ENCODE assay signal across 1 cellular context in genomic region chr3:39013921-39014509, GRCh38.
A peak's percentile ranks its signal among the peaks of the same experiment; 100 is the strongest.
TF ChIP-seq lines count a peak whose summit lies in the region.

No MANE protein-coding gene starts in this region.

TF ChIP-seq in HepG2, 621 proteins besides CTCF, POLR2A, EP300 and RAD21 (continued from another document):
- TF ChIP-seq HOMEZ (CRISPR knock-in tag; IDR thresholded peaks at IDR 0.05; ENCODE audit: low read depth): 0 out of 2 replicates have a peak, but pooled peaks have one; percentile 37
- no peak for TF ChIP-seq HNRNPK (IDR thresholded peaks at IDR 0.05; ENCODE audit: low read depth, low read length, poor library complexity, severe bottlenecking)
- TF ChIP-seq SOX5 (CRISPR knock-in tag; IDR thresholded peaks at IDR 0.05; ENCODE audit: borderline replicate concordance): peak; percentile 80
- TF ChIP-seq ZNF746 (CRISPR knock-in tag; IDR thresholded peaks at IDR 0.05): no peak
- peak; percentile 66; the same call in 1 of the 2 replicates for TF ChIP-seq HMG20A (CRISPR knock-in tag; IDR thresholded peaks at IDR 0.05; ENCODE audit: borderline replicate concordance)
- no peak for TF ChIP-seq KMT2B (CRISPR knock-in tag; IDR thresholded peaks at IDR 0.05)
- peak; percentile 50 for TF ChIP-seq HNF4G (IDR thresholded peaks at IDR 0.05; ENCODE audit: borderline replicate concordance, low read depth, low read length)
- no peak for TF ChIP-seq HNF4G (CRISPR knock-in tag; IDR thresholded peaks at IDR 0.05; ENCODE audit: borderline replicate concordance, low read depth)
- TF ChIP-seq CREM (IDR thresholded peaks at IDR 0.05): peak; percentile 44; the same call in 1 of the 2 replicates
- TF ChIP-seq CREM (CRISPR knock-in tag; IDR thresholded peaks at IDR 0.05): no peak
- TF ChIP-seq CREB1 (IDR thresholded peaks at IDR 0.05): no peak
- peak; percentile 62; the same call in 1 of the 2 replicates for TF ChIP-seq CREB1 (CRISPR knock-in tag; IDR thresholded peaks at IDR 0.05)
- TF ChIP-seq RXRB (CRISPR knock-in tag; IDR thresholded peaks at IDR 0.05; ENCODE audit: borderline replicate concordance): peak; percentile 67
- peak; percentile 82 for TF ChIP-seq ARID5B (CRISPR knock-in tag; IDR thresholded peaks at IDR 0.05)
- TF ChIP-seq FOXP1 (IDR thresholded peaks at IDR 0.05): no peak
- TF ChIP-seq FOXP1 (CRISPR knock-in tag; IDR thresholded peaks at IDR 0.05): 0 out of 2 replicates have a peak, but pooled peaks have one; percentile 36
- TF ChIP-seq HNF4A (CRISPR knock-in tag; IDR thresholded peaks at IDR 0.05): peak; percentile 62
- TF ChIP-seq ARID3A (IDR thresholded peaks at IDR 0.05; ENCODE audit: low read depth, low read length): peak; percentile 60; the same call in 1 of the 2 replicates
- TF ChIP-seq TBX2 (CRISPR knock-in tag; IDR thresholded peaks at IDR 0.05; ENCODE audit: borderline replicate concordance): peak; percentile 26; the same call in 1 of the 2 replicates
- no peak for TF ChIP-seq ZNF614 (CRISPR knock-in tag; IDR thresholded peaks at IDR 0.05; ENCODE audit: borderline replicate concordance)
- TF ChIP-seq FOXA1 (IDR thresholded peaks at IDR 0.05): no peak
- no peak for TF ChIP-seq FOXA1 (CRISPR knock-in tag; IDR thresholded peaks at IDR 0.05)
- TF ChIP-seq MAZ (IDR thresholded peaks at IDR 0.05; ENCODE audit: borderline replicate concordance, low read depth, low read length): no peak
- TF ChIP-seq MAZ (CRISPR knock-in tag; IDR thresholded peaks at IDR 0.05; ENCODE audit: low read depth): no peak
- peak; percentile 77 for TF ChIP-seq PPARG (CRISPR knock-in tag; conservative IDR thresholded peaks at IDR 0.05)
- peak; percentile 80; the same call in 1 of the 2 replicates for TF ChIP-seq NCOR1 (IDR thresholded peaks at IDR 0.05; ENCODE audit: borderline replicate concordance, low read length)
- TF ChIP-seq POGZ (CRISPR knock-in tag; IDR thresholded peaks at IDR 0.05): peak; percentile 42; the same call in 1 of the 2 replicates
- TF ChIP-seq MIXL1 (CRISPR knock-in tag; IDR thresholded peaks at IDR 0.05): peak; percentile 49; the same call in 1 of the 2 replicates
- peak; percentile 68; the same call in 1 of the 2 replicates for TF ChIP-seq PAXIP1 (CRISPR knock-in tag; conservative IDR thresholded peaks at IDR 0.05)
- TF ChIP-seq ZNF652 (CRISPR knock-in tag; IDR thresholded peaks at IDR 0.05; ENCODE audit: borderline replicate concordance, low read depth): no peak
- TF ChIP-seq KAT8 (CRISPR knock-in tag; IDR thresholded peaks at IDR 0.05): 0 out of 2 replicates have a peak, but pooled peaks have one; percentile 19
- TF ChIP-seq ARNTL (CRISPR knock-in tag; IDR thresholded peaks at IDR 0.05): no peak
- peak; percentile 47 for TF ChIP-seq ASH2L (IDR thresholded peaks at IDR 0.05; ENCODE audit: insufficient read length, low read depth, low read length)
- TF ChIP-seq KDM6A (CRISPR knock-in tag; IDR thresholded peaks at IDR 0.05; ENCODE audit: low read depth): 0 out of 2 replicates have a peak, but pooled peaks have one; percentile 32
- no peak for TF ChIP-seq DZIP1 (CRISPR knock-in tag; IDR thresholded peaks at IDR 0.05)
- peak; percentile 62; the same call in 1 of the 2 replicates for TF ChIP-seq ZMYM2 (CRISPR knock-in tag; IDR thresholded peaks at IDR 0.05)
- peak; percentile 66; the same call in 1 of the 2 replicates for TF ChIP-seq RCOR2 (CRISPR knock-in tag; IDR thresholded peaks at IDR 0.05)
- TF ChIP-seq TBX3 (IDR thresholded peaks at IDR 0.05; ENCODE audit: borderline replicate concordance): 0 out of 2 replicates have a peak, but pooled peaks have one; percentile 33
- TF ChIP-seq ELF3 (CRISPR knock-in tag; IDR thresholded peaks at IDR 0.05): peak; percentile 26; the same call in 1 of the 2 replicates
- no peak for TF ChIP-seq MTF1 (CRISPR knock-in tag; IDR thresholded peaks at IDR 0.05)
